ENCODE assay signal across 1 cellular context in genomic region chr7:76352193-76352592, GRCh38.
TF ChIP-seq lines count a peak whose summit lies in the region.

No MANE protein-coding gene starts in this region.

TF ChIP-seq in IMR-90, 13 proteins besides CTCF, POLR2A, EP300 and RAD21:
- no peak for TF ChIP-seq CHD1 (IDR thresholded peaks at IDR 0.05; ENCODE audit: low read depth, low read length)
- no peak for TF ChIP-seq MXI1 (IDR thresholded peaks at IDR 0.05; ENCODE audit: borderline replicate concordance, low read depth, low read length)
- TF ChIP-seq SMC3 (IDR thresholded peaks at IDR 0.05; ENCODE audit: low read depth, low read length): no peak
- TF ChIP-seq NFE2L2 (IDR thresholded peaks at IDR 0.05; ENCODE audit: low read depth, low read length): no peak
- TF ChIP-seq FOS (IDR thresholded peaks at IDR 0.05; ENCODE audit: low read depth, low read length): no peak
- no peak for TF ChIP-seq USF2 (IDR thresholded peaks at IDR 0.05; ENCODE audit: low read depth, low read length)
- TF ChIP-seq CEBPB (IDR thresholded peaks at IDR 0.05; ENCODE audit: low read depth, low read length): no peak
- no peak for TF ChIP-seq ELK1 (IDR thresholded peaks at IDR 0.05; ENCODE audit: borderline replicate concordance, low read depth, low read length)
- no peak for TF ChIP-seq MAZ (IDR thresholded peaks at IDR 0.05; ENCODE audit: borderline replicate concordance, low read depth, low read length)
- TF ChIP-seq MAFK (IDR thresholded peaks at IDR 0.05; ENCODE audit: low read depth, low read length): no peak
- no peak for TF ChIP-seq BHLHE40 (IDR thresholded peaks at IDR 0.05; ENCODE audit: low read depth, low read length)
- no peak for TF ChIP-seq RCOR1 (IDR thresholded peaks at IDR 0.05; ENCODE audit: insufficient replicate concordance, low read length)
- TF ChIP-seq RFX5 (IDR thresholded peaks at IDR 0.05; ENCODE audit: low read depth, low read length): no peak
